In the genomic region with DNA sequence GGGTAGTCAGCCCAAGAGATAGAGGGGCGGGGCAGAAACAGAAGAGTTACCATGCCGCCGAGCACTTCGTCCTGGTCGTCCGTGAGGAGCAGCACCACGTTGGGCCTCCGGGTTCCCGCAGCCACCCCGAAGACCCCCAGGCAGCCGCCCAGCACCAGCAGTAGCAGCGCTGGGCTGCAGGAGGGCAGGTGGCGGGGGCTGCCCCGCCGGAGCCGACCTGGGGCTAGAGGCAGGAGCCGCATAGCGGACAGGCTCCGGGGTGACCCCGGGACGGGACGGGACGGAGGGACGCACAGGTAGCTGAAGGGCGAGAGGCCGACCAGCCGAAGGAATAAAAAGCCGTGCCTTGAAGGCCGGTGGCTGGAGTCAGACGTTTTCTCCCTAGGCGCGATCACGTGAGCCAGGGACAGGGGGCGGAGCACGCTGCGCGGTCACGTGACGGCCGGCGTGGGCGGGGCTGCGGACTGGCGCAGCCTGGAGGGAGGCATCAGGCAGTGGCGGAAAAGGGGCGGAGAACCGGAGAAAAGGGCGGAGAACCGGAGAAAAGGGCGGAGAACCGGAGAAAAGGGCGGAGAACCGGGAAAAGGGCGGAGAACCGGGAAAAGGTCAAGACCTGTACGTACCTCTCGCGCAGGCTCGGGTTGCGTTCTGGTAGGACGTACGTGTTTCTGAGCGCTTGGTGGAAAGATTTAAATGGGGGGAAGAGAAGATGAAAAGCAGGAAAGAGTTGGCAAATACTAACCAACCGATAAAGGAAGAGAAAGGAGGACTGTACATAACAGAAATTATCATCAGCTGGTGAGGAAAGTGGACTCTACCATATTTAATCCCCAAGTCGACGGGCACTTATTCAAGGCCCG, we compare ENCODE assay signal across 8 cellular contexts. TPM values are rescaled to one million over a fixed set of nuclear protein-coding genes. Genes with fewer than 3 reads are reported as not detected.
DNase-seq lines count a peak whose midpoint lies in the region; ATAC-seq and TF ChIP-seq lines count a peak whose summit lies in the region.

Gene GNS, minus strand, starts transcription at position 372 of the 860 bp plus-strand sequence. Its CDS starts 130 bp downstream, at position 242.

- H2BK20ac ChIP-seq in IMR-90 (ENCODE audit: low read depth, low read length): no peak within 1 kb of the TSS

- H3K18ac ChIP-seq in IMR-90 (ENCODE audit: low read depth, low read length): peak within 1 kb of the TSS; percentile 50

- peak within 1 kb of the TSS; percentile 59 to 83 for H4K8ac ChIP-seq in IMR-90 (ENCODE audit: low read depth in 2 of 2, low read length in 2 of 2)

- peak within 1 kb of the TSS; percentile 92 for H3K4me2 ChIP-seq in IMR-90 (ENCODE audit: low read depth, low read length)

- H3K56ac ChIP-seq in IMR-90 (ENCODE audit: extremely low read depth, insufficient read depth, low read length): peak within 1 kb of the TSS; percentile 63

- DNase-seq in D341Med (ENCODE audit: low spot score) (peak; percentile 99), IMR-90 (peak; percentile 89), OCI-M1 (lab: John Stamatoyannopoulos, UW) (peak; percentile 95), activated T-cell treated with anti-CD3 and anti-CD28 coated beads for 4 hours (peak; percentile 95), epithelial cell of esophagus (ENCODE audit: low read depth) (peak; percentile 94), mucosa of descending colon (peak; percentile 97 to 100 (median 99))
- peak; percentile 93 for DNase-seq in stimulated activated CD8-positive, alpha-beta memory T cell treated with anti-CD3 and anti-CD28 coated beads, Interleukin-4, amount 100 ng/mL, for 24 hours (ENCODE audit: low read depth)

- H4K5ac ChIP-seq in IMR-90 (ENCODE audit: low read depth, low read length): peak within 1 kb of the TSS; percentile 66

- CTCF ChIA-PET in IMR-90 (lab: Yijun Ruan, JAX): interaction anchor here (1.2 kb wide), 1 partner anchor 43 kb away, joined by 3 read pairs; no protein-coding TSS in a partner anchor

- WGBS in IMR-90 (ENCODE audit: extremely low coverage in 2 of 2, insufficient read length in 1 of 2), 2 experiments: 0% methylated on average over 41 of the region's 67 CpGs; no CpG with 5 or more reads in 1 of the 2 experiments

- peak; percentile 74 for ATAC-seq in GM21515 (IDR thresholded peaks at IDR 0.05; ENCODE audit: unreplicated experiment)
- peak; percentile 97 for ATAC-seq in IMR-90 (ENCODE audit: low read depth)
- peak; percentile 99 for ATAC-seq in mucosa of descending colon

- TF ChIP-seq RAD21 in IMR-90 (IDR thresholded peaks at IDR 0.05; ENCODE audit: low read length): no peak

- H3K4ac ChIP-seq in IMR-90 (ENCODE audit: low read depth, low read length): peak within 1 kb of the TSS; percentile 51

- H2AK9ac ChIP-seq in IMR-90 (replicated peaks; ENCODE audit: low read depth, low read length, poor library complexity): peak within 1 kb of the TSS; percentile 51

- TF ChIP-seq CTCF in IMR-90 (conservative IDR thresholded peaks at IDR 0.05; ENCODE audit: low read depth, low read length) (no peak), epithelial cell of esophagus (IDR thresholded peaks at IDR 0.05; ENCODE audit: insufficient read depth, low read depth, low read length, missing control alignments) (no peak), mucosa of descending colon (IDR thresholded peaks at IDR 0.05) (no peak)

- H2AK5ac ChIP-seq in IMR-90 (ENCODE audit: low read depth, low read length): no peak within 1 kb of the TSS

- in situ Hi-C loops in IMR-90 (cut with MboI; ENCODE audit: low sequenced_read_pairs): no loop called here

- peak within 1 kb of the TSS; percentile 98 for H2AFZ ChIP-seq in IMR-90 (replicated peaks; ENCODE audit: low read length, poor library complexity)

- H3K9ac ChIP-seq in IMR-90 (ENCODE audit: low read depth, low read length): peak within 1 kb of the TSS; percentile 71

- peak within 1 kb of the TSS; percentile 35; the same call in 1 of the 2 replicates for H3K23ac ChIP-seq in IMR-90 (ENCODE audit: low read depth, low read length)

- H3K79me1 ChIP-seq in IMR-90 (ENCODE audit: low read depth in 1 of 2, low read length in 2 of 2): peaks cover 13 to 31% of the 10 kb centered on the region in 2 experiments; a peak in 3 of 4 replicates

- dilution Hi-C loops in IMR-90 (cut with HindIII; ENCODE audit: low sequenced_read_pairs, unreplicated experiment): no loop called here

- H3K36me3 ChIP-seq in IMR-90 (ENCODE audit: control insufficient read depth, insufficient read depth, low read length) (no peaks in the 10 kb centered on the region), mucosa of descending colon (ENCODE audit: low read depth) (no peaks in the 10 kb centered on the region)

- peak within 1 kb of the TSS; percentile 64 for H3K14ac ChIP-seq in IMR-90 (replicated peaks; ENCODE audit: low read depth, low read length)

- TF ChIP-seq POLR2A in IMR-90 (IDR thresholded peaks at IDR 0.05; ENCODE audit: low read depth, low read length): no peak

- H4K20me1 ChIP-seq in IMR-90 (ENCODE audit: insufficient read depth, low read length): no peaks in the 10 kb centered on the region

- peak within 1 kb of the TSS; percentile 84 for H2BK5ac ChIP-seq in IMR-90 (ENCODE audit: low read depth, low read length, poor library complexity, severe bottlenecking)

- peaks cover 4% of the 10 kb centered on the region; the same call in 1 of the 2 replicates for H3K9me1 ChIP-seq in IMR-90 (ENCODE audit: insufficient read depth, low read length)

- intact Hi-C loops in IMR-90 (cut with micrococcal nuclease) (no loop called here), mucosa of descending colon (cut with DNase I, micrococcal nuclease) (no loop called here)

- no peaks in the 10 kb centered on the region for H3K9me3 ChIP-seq in IMR-90 (ENCODE audit: control insufficient read depth, insufficient read depth, low read length)
- no peaks in the 10 kb centered on the region for H3K9me3 ChIP-seq in mucosa of descending colon

- POLR2A ChIA-PET in IMR-90 (lab: Charles Lee; ENCODE audit: unreplicated experiment): no interaction called here

- H2BK15ac ChIP-seq in IMR-90 (ENCODE audit: low read depth, low read length): no peak within 1 kb of the TSS

- peak within 1 kb of the TSS; percentile 65 for H3K4me3 ChIP-seq in IMR-90 (ENCODE audit: insufficient read depth, low read depth, low read length)
- H3K4me3 ChIP-seq in epithelial cell of esophagus (ENCODE audit: low read length): peak within 1 kb of the TSS; percentile 62
- H3K4me3 ChIP-seq in mucosa of descending colon: peak within 1 kb of the TSS; percentile 60

- peak within 1 kb of the TSS; percentile 59 for H3K27ac ChIP-seq in IMR-90 (ENCODE audit: insufficient read depth, low read length)

- no peaks in the 10 kb centered on the region for H3K27me3 ChIP-seq in IMR-90 (ENCODE audit: control insufficient read depth, insufficient read depth, low read length)

- BruUV-seq in IMR-90 (replicated peaks; lab: Mats Ljungman, UMichigan): TSS peak; percentile 58

- H2BK120ac ChIP-seq in IMR-90 (ENCODE audit: low read depth, low read length): peak within 1 kb of the TSS; percentile 13; the same call in 1 of the 2 replicates

- H4K91ac ChIP-seq in IMR-90 (ENCODE audit: insufficient read depth, low read depth, low read length): 0 out of 2 replicates have a peak within 1 kb of the TSS, but pooled peaks have one; percentile 9

- H3K4me1 ChIP-seq in IMR-90 (ENCODE audit: control insufficient read depth, insufficient read depth, low read length) (no peaks in the 10 kb centered on the region), mucosa of descending colon (ENCODE audit: low read depth) (peaks cover 7% of the 10 kb centered on the region)

TF ChIP-seq in IMR-90, 13 proteins besides CTCF, POLR2A, EP300 and RAD21:
- TF ChIP-seq, protein P1, sequence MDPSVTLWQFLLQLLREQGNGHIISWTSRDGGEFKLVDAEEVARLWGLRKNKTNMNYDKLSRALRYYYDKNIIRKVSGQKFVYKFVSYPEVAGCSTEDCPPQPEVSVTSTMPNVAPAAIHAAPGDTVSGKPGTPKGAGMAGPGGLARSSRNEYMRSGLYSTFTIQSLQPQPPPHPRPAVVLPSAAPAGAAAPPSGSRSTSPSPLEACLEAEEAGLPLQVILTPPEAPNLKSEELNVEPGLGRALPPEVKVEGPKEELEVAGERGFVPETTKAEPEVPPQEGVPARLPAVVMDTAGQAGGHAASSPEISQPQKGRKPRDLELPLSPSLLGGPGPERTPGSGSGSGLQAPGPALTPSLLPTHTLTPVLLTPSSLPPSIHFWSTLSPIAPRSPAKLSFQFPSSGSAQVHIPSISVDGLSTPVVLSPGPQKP (IDR thresholded peaks at IDR 0.05; ENCODE audit: borderline replicate concordance, low read depth, low read length): no peak
- peak; percentile 64; the same call in 1 of the 2 replicates for TF ChIP-seq MXI1 (IDR thresholded peaks at IDR 0.05; ENCODE audit: borderline replicate concordance, low read depth, low read length)
- TF ChIP-seq SMC3 (IDR thresholded peaks at IDR 0.05; ENCODE audit: low read depth, low read length): no peak
- peak; percentile 93 for TF ChIP-seq BHLHE40 (IDR thresholded peaks at IDR 0.05; ENCODE audit: low read depth, low read length)
- no peak for TF ChIP-seq MAFK (IDR thresholded peaks at IDR 0.05; ENCODE audit: low read depth, low read length)
- TF ChIP-seq RCOR1 (IDR thresholded peaks at IDR 0.05; ENCODE audit: insufficient replicate concordance, low read length): no peak
- peak; percentile 91 for TF ChIP-seq FOS (IDR thresholded peaks at IDR 0.05; ENCODE audit: low read depth, low read length)
- TF ChIP-seq CHD1 (IDR thresholded peaks at IDR 0.05; ENCODE audit: low read depth, low read length): no peak
- TF ChIP-seq RFX5 (IDR thresholded peaks at IDR 0.05; ENCODE audit: low read depth, low read length): no peak
- TF ChIP-seq, protein P2, sequence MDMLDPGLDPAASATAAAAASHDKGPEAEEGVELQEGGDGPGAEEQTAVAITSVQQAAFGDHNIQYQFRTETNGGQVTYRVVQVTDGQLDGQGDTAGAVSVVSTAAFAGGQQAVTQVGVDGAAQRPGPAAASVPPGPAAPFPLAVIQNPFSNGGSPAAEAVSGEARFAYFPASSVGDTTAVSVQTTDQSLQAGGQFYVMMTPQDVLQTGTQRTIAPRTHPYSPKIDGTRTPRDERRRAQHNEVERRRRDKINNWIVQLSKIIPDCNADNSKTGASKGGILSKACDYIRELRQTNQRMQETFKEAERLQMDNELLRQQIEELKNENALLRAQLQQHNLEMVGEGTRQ (IDR thresholded peaks at IDR 0.05; ENCODE audit: low read depth, low read length): peak; percentile 99
- no peak for TF ChIP-seq CEBPB (IDR thresholded peaks at IDR 0.05; ENCODE audit: low read depth, low read length)
- no peak for TF ChIP-seq NFE2L2 (IDR thresholded peaks at IDR 0.05; ENCODE audit: low read depth, low read length)
- peak; percentile 88; the same call in 1 of the 2 replicates for TF ChIP-seq MAZ (IDR thresholded peaks at IDR 0.05; ENCODE audit: borderline replicate concordance, low read depth, low read length)
TF ChIP-seq in IMR-90: peak in this region for 5.

RNA-seq across cellular contexts. Expression of gene GNS, which starts in this region (rescaled TPM):
- total RNA-seq in IMR-90 (2012; rRNA removed) (66.4 and 80.7 TPM in 2 replicates), mucosa of descending colon (10 to 100 TPM; 57.4 to 79.2 (median 72.9) TPM)
- 50.1 and 60.4 TPM in 2 replicates for polyA plus RNA-seq in IMR-90 (2012; rRNA removed)
- polyA plus RNA-seq in IMR-90 (2012; cell fraction: cytosol; rRNA removed): 23.3 and 26.6 TPM in 2 replicates
- polyA plus RNA-seq in IMR-90 (2012; cell fraction: nucleus; rRNA removed; ENCODE audit: low replicate concordance): 7.8 and 35.9 TPM in 2 replicates

Comparison
In these comparisons a context has a peak if more than half of its experiments do, and no peak if none do; other contexts are left out.
1. Peak in every context shown above with its lines: DNase-seq, ATAC-seq, H3K4me3 ChIP-seq and H3K27ac ChIP-seq.